ENCODE assay signal across 20 cellular contexts in genomic region chr21:28548291-28548690, GRCh38.
A peak's percentile ranks its signal among the peaks of the same experiment; 100 is the strongest.
DNase-seq lines count a peak whose midpoint lies in the region; ATAC-seq and TF ChIP-seq lines count a peak whose summit lies in the region.
"Had no signal": no experiment of that assay in that cellular context is flagged by ENCODE, and none has a peak within 500 bp of the region (broad histone marks: within the 10 kb centered on the region; RNA-seq: fewer than 3 reads in every experiment).

No MANE protein-coding gene starts in this region.

- DNase-seq in Karpas-422 (peak; percentile 34), fibroblast of mammary gland (ENCODE audit: low read depth) (peak; percentile 44), aorta (no peak), RWPE1 (ENCODE audit: low spot score) (no peak)
- DNase-seq: AML-193; C1 segment of cervical spinal cord; Caco-2; CD8-positive, alpha-beta T cell; Kasumi-1; NCI-H1105 treated with DMSO at 0.1 percent for 48 hours; NCI-H146; NCI-H2029; NCI-H446; NCI-H524 treated with DMSO at 0.1 percent for 48 hours; NCI-H774; SHP77 treated with DMSO at 0.1 percent for 48 hours had no signal

- H3K9me2 ChIP-seq in Karpas-422 (replicated peaks; ENCODE audit: insufficient read depth, low read length): no peaks in the 10 kb centered on the region

- no peaks in the 10 kb centered on the region for H4K20me1 ChIP-seq in Karpas-422 (ENCODE audit: insufficient read depth, low read depth, low read length)

- WGBS in aorta, 2 donors: 65 to 67% methylated on average over 2 of the region's 2 CpGs

- no peaks in the 10 kb centered on the region for H3K9me3 ChIP-seq in Karpas-422 (ENCODE audit: low read length)
- H3K9me3 ChIP-seq in aorta (ENCODE audit: control insufficient read depth, low read length): no peaks in the 10 kb centered on the region
- H3K9me3 ChIP-seq: Caco-2 had no signal

- TF ChIP-seq CTCF in C4-2B (conservative IDR thresholded peaks at IDR 0.05): no peak
- TF ChIP-seq CTCF in fibroblast of mammary gland (conservative IDR thresholded peaks at IDR 0.05; ENCODE audit: control insufficient read depth, insufficient read depth, low read depth, low read length): no peak
- TF ChIP-seq CTCF in RWPE1 (conservative IDR thresholded peaks at IDR 0.05; ENCODE audit: low read depth): no peak

- CTCF ChIA-PET in RWPE1 (lab: Yijun Ruan, JAX): no interaction called here

- no peak overlapping the region for H3K4me2 ChIP-seq in Karpas-422 (ENCODE audit: low read depth, low read length, poor library complexity, severe bottlenecking)

- H2AFZ ChIP-seq in Karpas-422 (ENCODE audit: low read length): no peak overlapping the region

- no peaks in the 10 kb centered on the region for H3K79me2 ChIP-seq in Karpas-422 (ENCODE audit: low read length)

- H3K27ac ChIP-seq in C4-2B: peak overlapping the region; percentile 73; the same call in 1 of the 2 replicates
- H3K27ac ChIP-seq in Karpas-422 (ENCODE audit: low read length): no peak overlapping the region
- no peak overlapping the region for H3K27ac ChIP-seq in aorta (ENCODE audit: low read depth in 1 of 2, low read length in 2 of 2)
- H3K27ac ChIP-seq in RWPE1: no peak overlapping the region

- H3K27me3 ChIP-seq in Karpas-422 (ENCODE audit: low read length) (no peaks in the 10 kb centered on the region), aorta (ENCODE audit: control insufficient read depth in 1 of 2, insufficient read depth in 2 of 2, low read length in 1 of 2) (no peaks in the 10 kb centered on the region)

- POLR2A ChIA-PET in RWPE1 (lab: Yijun Ruan, JAX; ENCODE audit: low non-redundant PET): no interaction called here

- H3K4me1 ChIP-seq in Karpas-422 (ENCODE audit: low read length): peaks cover 10% of the 10 kb centered on the region
- no peaks in the 10 kb centered on the region for H3K4me1 ChIP-seq in aorta (ENCODE audit: control insufficient read depth in 1 of 2, insufficient read depth in 2 of 2, low read length in 2 of 2)
- H3K4me1 ChIP-seq: Caco-2 had no signal

- ATAC-seq in aorta (ENCODE audit: low FRiP score) (peak; percentile 61), GM19467 (IDR thresholded peaks at IDR 0.05; ENCODE audit: unreplicated experiment) (no peak), GM19351 (IDR thresholded peaks at IDR 0.05; ENCODE audit: unreplicated experiment) (no peak)
- ATAC-seq: CD8-positive, alpha-beta T cell; Panc1 had no signal

- H3K9ac ChIP-seq in Karpas-422 (ENCODE audit: low read length): no peak overlapping the region

- H3K4me3 ChIP-seq in Karpas-422 (ENCODE audit: low read length): no peak overlapping the region
- H3K4me3 ChIP-seq in fibroblast of mammary gland (ENCODE audit: control insufficient read depth, low read depth, low read length): no peak overlapping the region
- H3K4me3 ChIP-seq in aorta (ENCODE audit: low read length in 2 of 2): no peak overlapping the region

- H3K36me3 ChIP-seq in Karpas-422 (ENCODE audit: insufficient read depth, low read length): no peaks in the 10 kb centered on the region
- no peaks in the 10 kb centered on the region for H3K36me3 ChIP-seq in aorta (ENCODE audit: control insufficient read depth in 1 of 2, insufficient read depth in 2 of 2, low read length in 1 of 2)

- intact Hi-C loops in aorta (cut with DNase I): no loop called here

Comparison
In these comparisons a context has a peak if more than half of its experiments do, and no peak if none do; other contexts are left out.
1. DNase-seq: peak in Karpas-422 (single experiment) and fibroblast of mammary gland (single experiment); none in aorta (0 of 2) and RWPE1 (single experiment).